In genomic region chr17:33750943-33751701, GRCh38 we compare ENCODE assay signal across 8 cellular contexts.
A peak's percentile ranks its signal among the peaks of the same experiment; 100 is the strongest.
DNase-seq lines count a peak whose midpoint lies in the region; ATAC-seq and TF ChIP-seq lines count a peak whose summit lies in the region.

No MANE protein-coding gene starts in this region.

- no peaks in the 10 kb centered on the region for H4K20me1 ChIP-seq in GM23338 (replicated peaks; ENCODE audit: insufficient read depth)

- ATAC-seq in GM23338, result peak; percentile 92
- peak; percentile 52 to 60 for ATAC-seq in activated T-cell treated with anti-CD3 and anti-CD28 coated beads, Interleukin-2, amount 50 U/mL, for 72 hours (replicated peaks in 1 of 2)

- peaks cover 41% of the 10 kb centered on the region for H3K27me3 ChIP-seq in GM23338 (ENCODE audit: insufficient read depth)
- peaks cover 8% of the 10 kb centered on the region for H3K27me3 ChIP-seq in NT2/D1 (ENCODE audit: insufficient read depth, insufficient read length)

- no peaks in the 10 kb centered on the region for H3K9me2 ChIP-seq in GM23338 (ENCODE audit: insufficient read depth)

- H3K4me1 Mint-ChIP-seq in GM23338 (peaks cover 32% of the 10 kb centered on the region), nephron (peaks cover 9% of the 10 kb centered on the region)
- H3K4me1 Mint-ChIP-seq in activated T-cell treated with anti-CD3 and anti-CD28 coated beads, Interleukin-2, amount 50 U/mL, for 72 hours (ENCODE audit: low read depth), result peaks cover 7% of the 10 kb centered on the region

- H3K27me3 Mint-ChIP-seq in GM23338 (ENCODE audit: insufficient read depth, low read depth, poor library complexity) (peaks cover 37% of the 10 kb centered on the region), nephron (ENCODE audit: low read depth) (peaks cover 69% of the 10 kb centered on the region)
- peaks cover 41% of the 10 kb centered on the region for H3K27me3 Mint-ChIP-seq in activated T-cell treated with anti-CD3 and anti-CD28 coated beads, Interleukin-2, amount 50 U/mL, for 72 hours (ENCODE audit: low read depth)

- 0 out of 2 replicates have a peak overlapping the region, but pooled peaks have one; percentile 0 for H3K27ac Mint-ChIP-seq in GM23338
- H3K27ac Mint-ChIP-seq in activated T-cell treated with anti-CD3 and anti-CD28 coated beads, Interleukin-2, amount 50 U/mL, for 72 hours, result no peak overlapping the region
- H3K27ac Mint-ChIP-seq in nephron, result no peak overlapping the region

- TF ChIP-seq CTCF in GM23338 (conservative IDR thresholded peaks at IDR 0.05; ENCODE audit: low read depth in 2 of 2) (peak; percentile 76 to 94), nephron (IDR thresholded peaks at IDR 0.05; ENCODE audit: unreplicated experiment in 3 of 3) (peak; percentile 95 to 97 (median 95))

- H3K9me3 Mint-ChIP-seq in GM23338 (peaks cover 10% of the 10 kb centered on the region; the same call in 2 of the 3 replicates), nephron (peaks cover 4% of the 10 kb centered on the region)
- H3K9me3 Mint-ChIP-seq in activated T-cell treated with anti-CD3 and anti-CD28 coated beads, Interleukin-2, amount 50 U/mL, for 72 hours, result peaks cover 0 to 3% of the 10 kb centered on the region in 2 donors

- no peaks in the 10 kb centered on the region for H3F3A ChIP-seq in GM23338 (replicated peaks; ENCODE audit: low read depth)

- H3K27ac ChIP-seq in GM23338 (ENCODE audit: low read depth), result no peak overlapping the region

- H3K4me1 ChIP-seq in GM23338 (ENCODE audit: insufficient read depth), result peaks cover 27% of the 10 kb centered on the region
- peaks cover 4% of the 10 kb centered on the region for H3K4me1 ChIP-seq in NT2/D1 (ENCODE audit: insufficient read depth, insufficient read length)

- H2AFZ ChIP-seq in GM23338, result no peak overlapping the region

- peaks cover 6% of the 10 kb centered on the region; the same call in 2 of the 3 replicates for H3K36me3 Mint-ChIP-seq in GM23338 (ENCODE audit: low read depth)
- H3K36me3 Mint-ChIP-seq in activated T-cell treated with anti-CD3 and anti-CD28 coated beads, Interleukin-2, amount 50 U/mL, for 72 hours (ENCODE audit: insufficient read depth in 2 of 2), result no peaks in the 10 kb centered on the region
- H3K36me3 Mint-ChIP-seq in nephron (ENCODE audit: low read depth), result no peaks in the 10 kb centered on the region

- H3K4me2 ChIP-seq in GM23338, result peak overlapping the region; percentile 73

- H3K36me3 ChIP-seq in GM23338 (ENCODE audit: insufficient read depth) (no peaks in the 10 kb centered on the region), NT2/D1 (ENCODE audit: insufficient read depth, insufficient read length, low read length) (no peaks in the 10 kb centered on the region)

- no peak overlapping the region for H3K9ac ChIP-seq in NT2/D1 (ENCODE audit: insufficient read length, low read depth)

- H3K4me3 ChIP-seq in GM23338 (peak overlapping the region; percentile 42), NT2/D1 (ENCODE audit: insufficient read length, low read depth) (no peak overlapping the region)

- peak overlapping the region; percentile 69 for H3K4me3 Mint-ChIP-seq in GM23338
- peak overlapping the region; percentile 56 to 61 for H3K4me3 Mint-ChIP-seq in activated T-cell treated with anti-CD3 and anti-CD28 coated beads, Interleukin-2, amount 50 U/mL, for 72 hours
- peak overlapping the region in 2 of 3 experiments; percentile 46 to 55 for H3K4me3 Mint-ChIP-seq in nephron

- H3K79me2 ChIP-seq in GM23338 (replicated peaks; ENCODE audit: insufficient read depth), result no peaks in the 10 kb centered on the region

- H3K9me3 ChIP-seq in NT2/D1 (ENCODE audit: insufficient read depth, low read length), result peaks cover 6% of the 10 kb centered on the region; the same call in 1 of the 2 replicates

- DNase-seq in Ammon's horn (ENCODE audit: low spot score) (peak; percentile 79), GM23338 (ENCODE audit: low spot score) (peak; percentile 93), NT2/D1 (ENCODE audit: low read depth, low spot score) (peak; percentile 72), fibroblast of peridontal ligament (ENCODE audit: extremely low read depth) (peak; percentile 72), GDM1 (lab: John Stamatoyannopoulos, UW) (no peak)
- DNase-seq in activated T-cell treated with anti-CD3 and anti-CD28 coated beads, Interleukin-2, amount 50 U/mL, for 72 hours, result peak; percentile 60 to 72
- DNase-seq in stimulated activated naive CD4-positive, alpha-beta T cell treated with Interleukin-2 at 50 U/mL for 16 hours (lab: John Stamatoyannopoulos, UW), result peak; percentile 42

TF ChIP-seq in GM23338, 12 proteins besides CTCF, POLR2A, EP300 and RAD21 (continues in another document):
- TF ChIP-seq, protein P1, sequence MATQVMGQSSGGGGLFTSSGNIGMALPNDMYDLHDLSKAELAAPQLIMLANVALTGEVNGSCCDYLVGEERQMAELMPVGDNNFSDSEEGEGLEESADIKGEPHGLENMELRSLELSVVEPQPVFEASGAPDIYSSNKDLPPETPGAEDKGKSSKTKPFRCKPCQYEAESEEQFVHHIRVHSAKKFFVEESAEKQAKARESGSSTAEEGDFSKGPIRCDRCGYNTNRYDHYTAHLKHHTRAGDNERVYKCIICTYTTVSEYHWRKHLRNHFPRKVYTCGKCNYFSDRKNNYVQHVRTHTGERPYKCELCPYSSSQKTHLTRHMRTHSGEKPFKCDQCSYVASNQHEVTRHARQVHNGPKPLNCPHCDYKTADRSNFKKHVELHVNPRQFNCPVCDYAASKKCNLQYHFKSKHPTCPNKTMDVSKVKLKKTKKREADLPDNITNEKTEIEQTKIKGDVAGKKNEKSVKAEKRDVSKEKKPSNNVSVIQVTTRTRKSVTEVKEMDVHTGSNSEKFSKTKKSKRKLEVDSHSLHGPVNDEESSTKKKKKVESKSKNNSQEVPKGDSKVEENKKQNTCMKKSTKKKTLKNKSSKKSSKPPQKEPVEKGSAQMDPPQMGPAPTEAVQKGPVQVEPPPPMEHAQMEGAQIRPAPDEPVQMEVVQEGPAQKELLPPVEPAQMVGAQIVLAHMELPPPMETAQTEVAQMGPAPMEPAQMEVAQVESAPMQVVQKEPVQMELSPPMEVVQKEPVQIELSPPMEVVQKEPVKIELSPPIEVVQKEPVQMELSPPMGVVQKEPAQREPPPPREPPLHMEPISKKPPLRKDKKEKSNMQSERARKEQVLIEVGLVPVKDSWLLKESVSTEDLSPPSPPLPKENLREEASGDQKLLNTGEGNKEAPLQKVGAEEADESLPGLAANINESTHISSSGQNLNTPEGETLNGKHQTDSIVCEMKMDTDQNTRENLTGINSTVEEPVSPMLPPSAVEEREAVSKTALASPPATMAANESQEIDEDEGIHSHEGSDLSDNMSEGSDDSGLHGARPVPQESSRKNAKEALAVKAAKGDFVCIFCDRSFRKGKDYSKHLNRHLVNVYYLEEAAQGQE (IDR thresholded peaks at IDR 0.05; ENCODE audit: unreplicated experiment), result no peak
- peak; percentile 90 for TF ChIP-seq NANOG (IDR thresholded peaks at IDR 0.05; ENCODE audit: borderline replicate concordance)
